Comparison of ENCODE assay signal across 8 cellular contexts in the genomic region with DNA sequence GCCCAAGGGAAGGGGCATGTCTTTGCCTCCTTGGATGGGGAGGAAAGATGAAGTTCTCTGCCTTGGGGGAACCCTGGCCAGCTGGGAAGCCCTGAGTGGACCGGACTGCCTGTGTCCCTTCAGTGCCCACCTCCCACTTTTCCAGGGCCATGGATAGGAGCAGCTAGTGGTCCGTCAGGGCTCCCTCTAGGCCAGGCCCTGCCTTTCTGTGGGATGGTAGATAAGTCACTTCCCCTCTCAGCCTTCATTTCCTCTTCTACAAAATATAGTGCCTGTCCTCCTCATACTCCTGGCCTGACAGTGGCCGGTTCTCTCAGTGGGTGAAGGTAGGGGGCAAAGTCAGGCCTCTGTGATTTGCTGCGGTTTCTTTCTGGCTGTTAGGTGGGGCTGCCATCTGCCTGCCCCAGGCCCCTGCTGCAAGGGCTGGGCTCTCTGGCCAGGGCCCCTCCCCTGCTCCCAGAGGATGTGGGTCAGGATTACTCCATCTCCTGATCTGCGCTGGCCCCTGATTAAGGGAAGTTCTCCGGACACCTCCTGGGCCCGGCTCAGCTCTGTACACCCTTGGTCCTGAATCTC. TPM values are rescaled to one million over a fixed set of nuclear protein-coding genes. Genes with fewer than 3 reads are reported as not detected.
DNase-seq lines count a peak whose midpoint lies in the region; ATAC-seq and TF ChIP-seq lines count a peak whose summit lies in the region.

No MANE protein-coding gene starts in this region.

- no peak for TF ChIP-seq EP300 in SK-N-SH (IDR thresholded peaks at IDR 0.05; ENCODE audit: borderline replicate concordance in 1 of 2, low read depth in 1 of 2, low read length in 1 of 2)

- intact Hi-C loops in natural killer cell (cut with micrococcal nuclease): loop anchor here (5.0 kb wide), 1 partner anchor 144 kb away; the partner anchor contains the start of gene SPG21

- peak overlapping the region; percentile 21 to 64; a peak in 2 of 4 replicates for H3K27ac ChIP-seq in SK-N-SH (ENCODE audit: low read depth in 2 of 2, low read length in 1 of 2)

- H4K20me1 ChIP-seq in SK-N-SH (ENCODE audit: insufficient read depth): peaks cover 12% of the 10 kb centered on the region; the same call in 1 of the 2 replicates

- peak overlapping the region; percentile 85 for H3K9ac ChIP-seq in SK-N-SH

- peak overlapping the region; percentile 98 for H3K4me2 ChIP-seq in SK-N-SH

- no peaks in the 10 kb centered on the region for H3K9me3 ChIP-seq in SK-N-SH

- H3K36me3 ChIP-seq in SK-N-SH (replicated peaks in 1 of 2; ENCODE audit: control insufficient read depth in 1 of 2, insufficient read depth in 2 of 2, low read length in 1 of 2): no peaks in the 10 kb centered on the region

- peaks cover 63% of the 10 kb centered on the region for H3K79me2 ChIP-seq in SK-N-SH (ENCODE audit: insufficient read depth)

- peak overlapping the region; percentile 86 to 89 for H3K27ac Mint-ChIP-seq in natural killer cell

- ATAC-seq in natural killer cell (no peak), HG03520 (IDR thresholded peaks at IDR 0.05; ENCODE audit: unreplicated experiment) (no peak)

- WGBS in SK-N-SH (ENCODE audit: low lambda C conversion rate): 69% methylated on average over 6 of the region's 7 CpGs

- H3K4me1 Mint-ChIP-seq in natural killer cell: peaks cover 85 to 94% of the 10 kb centered on the region in 2 donors

- no peaks in the 10 kb centered on the region for H3K9me2 ChIP-seq in SK-N-SH

- H2AFZ ChIP-seq in SK-N-SH (ENCODE audit: low read depth): peak overlapping the region; percentile 18; the same call in 1 of the 2 replicates

- H3K4me3 ChIP-seq in SK-N-SH (ENCODE audit: low read depth in 2 of 2, low read length in 1 of 2) (peak overlapping the region; percentile 72 to 78), epithelial cell of esophagus (ENCODE audit: low read length) (peak overlapping the region; percentile 81)

- peak overlapping the region; percentile 83 for H3K4me3 Mint-ChIP-seq in natural killer cell

- no peak for TF ChIP-seq CTCF in SK-N-SH (IDR thresholded peaks at IDR 0.05)
- no peak for TF ChIP-seq CTCF in epithelial cell of esophagus (IDR thresholded peaks at IDR 0.05; ENCODE audit: insufficient read depth, low read depth, low read length, missing control alignments)
- no peak for TF ChIP-seq CTCF in natural killer cell (IDR thresholded peaks at IDR 0.05)

- in situ Hi-C loops in G401 (cut with HindIII; ENCODE audit: low sequenced_read_pairs): no loop called here

- no peak for TF ChIP-seq RAD21 in SK-N-SH (IDR thresholded peaks at IDR 0.05; ENCODE audit: low read length)

- POLR2A ChIA-PET in SK-N-SH (lab: Yijun Ruan, JAX): interaction anchor here (1.0 to 1.6 kb wide), 2 partner anchors 12 to 82 kb away, joined by 3 to 7 read pairs; no protein-coding TSS in a partner anchor

- CTCF ChIA-PET in SK-N-SH (lab: Yijun Ruan, JAX): interaction anchor here (1.2 kb wide), 1 partner anchor 14 kb away, joined by 3 read pairs; no protein-coding TSS in a partner anchor

- DNase-seq in NK-92 treated with Interleukin-12 subunit alpha and Interleukin-12 subunit beta, amount 100 ng/mL, for 24 hours (lab: John Stamatoyannopoulos, UW): peak; percentile 32
- DNase-seq in NK-92 (lab: John Stamatoyannopoulos, UW; ENCODE audit: unreplicated experiment): no peak
- DNase-seq in SK-N-SH: peak; percentile 48
- no peak for DNase-seq in epithelial cell of esophagus (ENCODE audit: low read depth)
- DNase-seq in natural killer cell: no peak
- DNase-seq in G401 (ENCODE audit: low spot score): no peak
- no peak for DNase-seq in NCI-H128 (lab: John Stamatoyannopoulos, UW; ENCODE audit: unreplicated experiment)

- H3K4me1 ChIP-seq in SK-N-SH (ENCODE audit: control insufficient read depth in 1 of 2, insufficient read depth in 2 of 2, low read depth in 1 of 2, low read length in 1 of 2): peaks cover 29 to 43% of the 10 kb centered on the region in 2 experiments

- no peaks in the 10 kb centered on the region for H3K27me3 ChIP-seq in SK-N-SH (ENCODE audit: insufficient read depth)

- no peaks in the 10 kb centered on the region for H3K27me3 Mint-ChIP-seq in natural killer cell (ENCODE audit: low read depth in 2 of 2)

- H3F3A ChIP-seq in SK-N-SH (replicated peaks; ENCODE audit: insufficient read depth): peaks cover 3% of the 10 kb centered on the region

- no peaks in the 10 kb centered on the region for H3K9me3 Mint-ChIP-seq in natural killer cell

- H3K36me3 Mint-ChIP-seq in natural killer cell: no peaks in the 10 kb centered on the region

TF ChIP-seq in SK-N-SH, 30 proteins besides CTCF, POLR2A, EP300 and RAD21:
- TF ChIP-seq MXI1 (IDR thresholded peaks at IDR 0.05; ENCODE audit: low read depth, low read length) (0 out of 2 replicates have a peak, but pooled peaks have one; percentile 6), FOXJ3 (CRISPR knock-in tag; IDR thresholded peaks at IDR 0.05) (no peak)

RNA-seq across cellular contexts. Expression of gene PLEKHO2, which starts 1.4 kb away (rescaled TPM):
- polyA plus RNA-seq in SK-N-SH (2012; rRNA removed): 6.8 and 7.8 TPM in 2 replicates
- polyA plus RNA-seq in SK-N-SH (2012; cell fraction: cytosol; rRNA removed): 3.5 and 4.5 TPM in 2 replicates
- 24.8 and 26.8 TPM in 2 replicates for polyA plus RNA-seq in SK-N-SH (2012; cell fraction: nucleus; rRNA removed)
- total RNA-seq in natural killer cell: 10 to 100 TPM; 35.3 to 53.4 (median 49.8) TPM
- total RNA-seq in G401 (2014; rRNA removed; shearing (Covaris generic)): 16.1 and 17.4 TPM in 2 replicates

RNA-seq across cellular contexts. Expression of gene PIF1, which starts 17.6 kb away (rescaled TPM):
- 12.1 and 12.4 TPM in 2 replicates for polyA plus RNA-seq in SK-N-SH (2012; rRNA removed)
- polyA plus RNA-seq in SK-N-SH (2012; cell fraction: cytosol; rRNA removed): 2.8 and 4.4 TPM in 2 replicates
- polyA plus RNA-seq in SK-N-SH (2012; cell fraction: nucleus; rRNA removed): 54.8 and 80.5 TPM in 2 replicates
- total RNA-seq in natural killer cell: 10 to 100 TPM in 1 of 3 donors, 1 to 10 TPM in 2; 6.2 to 23.9 (median 9.7) TPM
- total RNA-seq in G401 (2014; rRNA removed; shearing (Covaris generic)): 23.0 and 37.9 TPM in 2 replicates

Comparison
In these comparisons a context has a peak if more than half of its experiments do, and no peak if none do; other contexts are left out.
1. DNase-seq: peak in NK-92 treated with Interleukin-12 subunit alpha and Interleukin-12 subunit beta, amount 100 ng/mL, for 24 hours (single experiment) and SK-N-SH (single experiment); none in NK-92 (single experiment), epithelial cell of esophagus (single experiment), natural killer cell (single experiment), G401 (single experiment) and NCI-H128 (single experiment).